In genomic region chr20:39136145-39136544, GRCh38 we compare ENCODE assay signal across 1 cellular context.
TF ChIP-seq lines count a peak whose summit lies in the region.

No MANE protein-coding gene starts in this region.

TF ChIP-seq in GM12878, 131 proteins besides CTCF, POLR2A, EP300 and RAD21 (continued from another document):
- TF ChIP-seq CUX1 (IDR thresholded peaks at IDR 0.05; ENCODE audit: insufficient replicate concordance, low read depth, low read length) = no peak
- TF ChIP-seq SMARCA5 (IDR thresholded peaks at IDR 0.05) = no peak
- 0 out of 2 replicates have a peak, but pooled peaks have one; percentile 17 for TF ChIP-seq TCF3 (IDR thresholded peaks at IDR 0.05; ENCODE audit: borderline replicate concordance, insufficient read depth, low read depth, low read length)
- peak; percentile 71 for TF ChIP-seq BCL3 (IDR thresholded peaks at IDR 0.05; ENCODE audit: borderline replicate concordance, insufficient read depth, low read depth, low read length, poor library complexity, severe bottlenecking)
- no peak for TF ChIP-seq MTA3 (IDR thresholded peaks at IDR 0.05; ENCODE audit: borderline replicate concordance, low read length)
- no peak for TF ChIP-seq NR2F1 (conservative IDR thresholded peaks at IDR 0.05)
TF ChIP-seq in GM12878: peak in this region for 2.
